Comparison of ENCODE assay signal across 8 cellular contexts in genomic region chr2:37635359-37636208, GRCh38. TPM values are rescaled to one million over a fixed set of nuclear protein-coding genes. Genes with fewer than 3 reads are reported as not detected.
A peak's percentile ranks its signal among the peaks of the same experiment; 100 is the strongest.
DNase-seq lines count a peak whose midpoint lies in the region; ATAC-seq, FAIRE-seq and TF ChIP-seq lines count a peak whose summit lies in the region.

No MANE protein-coding gene starts in this region.

- H3K9me3 Mint-ChIP-seq in activated naive CD4-positive, alpha-beta T cell treated with anti-CD3 and anti-CD28 coated beads, Interleukin-2, amount 10 ng/mL, durations not matched to agents 7 days and 5 days: no peaks in the 10 kb centered on the region

- H3K4me3 ChIP-seq in mucosa of descending colon (no peak overlapping the region), transverse colon (no peak overlapping the region)

- H3K27me3 ChIP-seq in transverse colon: no peaks in the 10 kb centered on the region

- H3K27ac ChIP-seq in transverse colon: peak overlapping the region in 3 of 4 donors; percentile 11 to 34 (median 28)

- in situ Hi-C loops in transverse colon (cut with MboI; ENCODE audit: low pct_ligation_motif_present in 1 of 4, low pct_unique_long_range_greater_than_20kb in 1 of 4, low sequenced_read_pairs in 3 of 4): no loop called here

- H3K27ac Mint-ChIP-seq in activated naive CD4-positive, alpha-beta T cell treated with anti-CD3 and anti-CD28 coated beads, Interleukin-2, amount 10 ng/mL, durations not matched to agents 7 days and 5 days: peak overlapping the region; percentile 65

- peak; percentile 88 for ATAC-seq in HG02759 (IDR thresholded peaks at IDR 0.05; ENCODE audit: unreplicated experiment)
- peak; percentile 79 for ATAC-seq in mucosa of descending colon

- H3K36me3 Mint-ChIP-seq in activated naive CD4-positive, alpha-beta T cell treated with anti-CD3 and anti-CD28 coated beads, Interleukin-2, amount 10 ng/mL, durations not matched to agents 7 days and 5 days: peaks cover 3% of the 10 kb centered on the region

- TF ChIP-seq CTCF in mucosa of descending colon (IDR thresholded peaks at IDR 0.05) (no peak), transverse colon (IDR thresholded peaks at IDR 0.05) (no peak)

- FAIRE-seq in GM12892 (lab: Jason Lieb, UNC): peak; percentile 94

- CTCF ChIA-PET in activated naive CD4-positive, alpha-beta T cell treated with anti-CD3 and anti-CD28 coated beads, Interleukin-2, amount 10 ng/mL, durations not matched to agents 7 days and 5 days (lab: Charles Lee): no interaction called here

- TF ChIP-seq EP300 in transverse colon (IDR thresholded peaks at IDR 0.05; ENCODE audit: low read depth): no peak

- peaks cover 35% of the 10 kb centered on the region for H3K4me1 Mint-ChIP-seq in activated naive CD4-positive, alpha-beta T cell treated with anti-CD3 and anti-CD28 coated beads, Interleukin-2, amount 10 ng/mL, durations not matched to agents 7 days and 5 days

- H3K9me3 ChIP-seq in mucosa of descending colon (no peaks in the 10 kb centered on the region), transverse colon (no peaks in the 10 kb centered on the region)

- 40 to 76% methylated on average over 1 to 9 of the region's 9 CpGs for WGBS in transverse colon (ENCODE audit: low coverage in 1 of 2), 2 donors

- DNase-seq in GM12892 (ENCODE audit: insufficient read length) (no peak), RPMI7951 (ENCODE audit: low read depth) (peak; percentile 98), mucosa of descending colon (peak in 1 of 3 donors; percentile 40), transverse colon (peak; percentile 28), dedifferentiated amniotic fluid mesenchymal stem cell (ENCODE audit: extremely low spot score) (no peak), cerebellar cortex (ENCODE audit: low spot score) (no peak)
- DNase-seq in activated naive CD4-positive, alpha-beta T cell treated with anti-CD3 and anti-CD28 coated beads, Interleukin-2, amount 10 ng/mL, durations not matched to agents 7 days and 5 days: peak; percentile 70

- H3K4me1 ChIP-seq in mucosa of descending colon (ENCODE audit: low read depth) (no peaks in the 10 kb centered on the region), transverse colon (peaks cover 0 to 3% (median 0%) of the 10 kb centered on the region in 4 donors)

- no peak overlapping the region for H3K4me3 Mint-ChIP-seq in activated naive CD4-positive, alpha-beta T cell treated with anti-CD3 and anti-CD28 coated beads, Interleukin-2, amount 10 ng/mL, durations not matched to agents 7 days and 5 days

- H3K36me3 ChIP-seq in mucosa of descending colon (ENCODE audit: low read depth) (no peaks in the 10 kb centered on the region), transverse colon (no peaks in the 10 kb centered on the region)

- H3K27me3 Mint-ChIP-seq in activated naive CD4-positive, alpha-beta T cell treated with anti-CD3 and anti-CD28 coated beads, Interleukin-2, amount 10 ng/mL, durations not matched to agents 7 days and 5 days: no peaks in the 10 kb centered on the region

- peak; percentile 19; the same call in 1 of the 2 replicates for TF ChIP-seq POLR2A in GM12892 (IDR thresholded peaks at IDR 0.05; ENCODE audit: low read depth, low read length)
- no peak for TF ChIP-seq POLR2A in transverse colon (IDR thresholded peaks at IDR 0.05)

- intact Hi-C loops in mucosa of descending colon (cut with DNase I, micrococcal nuclease) (no loop called here), transverse colon (cut with DNase I; ENCODE audit: low total_unique reads) (loop anchor here (10.0 kb wide), 1 partner anchor 491 kb away; no protein-coding TSS in a partner anchor)

RNA-seq across cellular contexts. Expression of gene CDC42EP3, which starts 35.9 kb away (rescaled TPM):
- polyA plus RNA-seq in GM12892 (2012; ENCODE audit: missing spikeins): 56.5 TPM
- 40.9 and 52.5 TPM in 2 replicates for total RNA-seq in RPMI7951 (2014; rRNA removed; shearing (Covaris generic))
- total RNA-seq in mucosa of descending colon (10 to 100 TPM; 27.9 to 67.0 (median 30.1) TPM), transverse colon (100 to 1,000 TPM in 1 of 4 donors, 10 to 100 TPM in 3; 20.6 to 104 (median 31.8) TPM)

Comparison
In these comparisons a context has a peak if more than half of its experiments do, and no peak if none do; other contexts are left out.
1. DNase-seq: peak in RPMI7951 (single experiment), activated naive CD4-positive, alpha-beta T cell treated with anti-CD3 and anti-CD28 coated beads, Interleukin-2, amount 10 ng/mL, durations not matched to agents 7 days and 5 days (single experiment) and transverse colon (single experiment); none in GM12892 (single experiment), dedifferentiated amniotic fluid mesenchymal stem cell (single experiment) and cerebellar cortex (single experiment).